Comparison of ENCODE assay signal across 15 cellular contexts in the genomic region with DNA sequence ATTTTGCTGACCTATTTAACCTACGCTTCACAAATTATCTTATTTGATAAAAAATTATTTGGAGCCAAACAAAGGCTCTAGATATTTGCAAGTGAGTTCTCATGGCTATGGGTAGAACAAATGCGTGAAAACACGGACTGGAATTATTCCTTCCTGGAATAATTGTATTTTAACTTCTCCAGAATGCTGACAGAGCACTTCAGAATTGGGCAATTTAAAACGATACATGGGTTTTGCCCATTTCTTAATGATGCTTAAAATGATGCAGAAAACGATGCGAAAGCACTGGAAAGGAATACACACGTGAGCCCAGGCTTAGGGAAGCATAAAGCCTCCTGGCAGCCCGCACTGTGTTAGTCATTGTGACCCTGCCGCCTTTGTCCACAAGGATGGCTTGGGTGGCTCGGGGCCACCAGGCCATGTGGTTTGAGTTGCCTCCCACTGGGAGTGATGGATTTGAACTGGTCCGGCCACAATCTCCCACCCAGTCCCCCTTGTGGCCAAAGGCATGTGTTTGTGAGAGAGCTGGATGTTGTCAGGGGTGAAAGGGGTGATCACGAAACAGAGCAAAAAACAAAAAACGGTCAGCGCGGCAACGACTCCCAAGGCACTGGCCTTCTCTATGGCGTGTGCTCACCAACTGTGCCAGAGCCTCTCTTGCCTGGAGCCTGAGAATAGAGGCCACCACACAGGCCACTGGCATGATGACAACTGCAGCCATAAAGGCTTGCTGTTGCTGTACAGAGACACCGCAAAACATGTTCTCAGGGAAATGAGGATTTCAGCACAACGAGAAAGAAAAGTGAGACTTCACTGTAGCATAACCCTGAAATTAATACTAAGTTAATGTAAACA.
DNase-seq lines count a peak whose midpoint lies in the region; ATAC-seq, FAIRE-seq and TF ChIP-seq lines count a peak whose summit lies in the region.
"Had no signal": no experiment of that assay in that cellular context is flagged by ENCODE, and none has a peak within 500 bp of the region (broad histone marks: within the 10 kb centered on the region; RNA-seq: fewer than 3 reads in every experiment).

No MANE protein-coding gene starts in this region.

- no peaks in the 10 kb centered on the region for H3K36me3 ChIP-seq in ovary
- H3K36me3 ChIP-seq: heart right ventricle had no signal

- H3K9me3 ChIP-seq in A549 (no peaks in the 10 kb centered on the region), ovary (no peaks in the 10 kb centered on the region)
- H3K9me3 ChIP-seq: heart right ventricle had no signal

- TF ChIP-seq CTCF in A549 (IDR thresholded peaks at IDR 0.05) (no peak), ovary (IDR thresholded peaks at IDR 0.05) (peak; percentile 35 to 59 (median 54))

- TF ChIP-seq POLR2A in A549 (IDR thresholded peaks at IDR 0.05; ENCODE audit: low read length) (no peak; the same call in 1 of the 2 replicates), ovary (IDR thresholded peaks at IDR 0.05) (peak; percentile 30)

- 32% methylated on average over 19 of the region's 19 CpGs for WGBS in A549 (ENCODE audit: missing lambda C conversion rate)
- WGBS in ovary, 3 donors: 21 to 32% (median 23%) methylated on average over 19 of the region's 19 CpGs

- TF ChIP-seq EP300 in A549 (IDR thresholded peaks at IDR 0.05): no peak
- TF ChIP-seq EP300 in ovary (IDR thresholded peaks at IDR 0.05): no peak

- peak in 1 of 2 experiments; percentile 59; a peak in 4 of 6 replicates for ATAC-seq in A549
- no peak for ATAC-seq in GM18873 (IDR thresholded peaks at IDR 0.05; ENCODE audit: low FRiP score, unreplicated experiment)
- ATAC-seq: effector memory CD8-positive, alpha-beta T cell; GM12878 had no signal

- H3K4me1 ChIP-seq in A549 (no peaks in the 10 kb centered on the region), ovary (ENCODE audit: insufficient read depth) (peaks cover 24% of the 10 kb centered on the region)
- H3K4me1 ChIP-seq: heart right ventricle had no signal

- H3K4me3 ChIP-seq in A549: no peak overlapping the region
- no peak overlapping the region for H3K4me3 ChIP-seq in ovary
- H3K4me3 ChIP-seq: GM12878, heart right ventricle had no signal

- TF ChIP-seq RAD21 in A549 (conservative IDR thresholded peaks at IDR 0.05 in 1 of 2, IDR thresholded peaks at IDR 0.05 in 1 of 2): no peak

- FAIRE-seq in A549 (lab: Jason Lieb, UNC): no peak
- FAIRE-seq: GM12878 had no signal

- DNase-seq in A549 (ENCODE audit: low read depth in 1 of 2, low spot score in 1 of 2) (no peak), SK-MEL-5 (ENCODE audit: low read depth, low spot score) (peak; percentile 22), globus pallidus (ENCODE audit: low spot score) (peak; percentile 47), ovary (peak; percentile 70 to 88 (median 80)), KBM-7 (no peak), GM03348 (ENCODE audit: low spot score) (no peak), NCI-H69 (lab: John Stamatoyannopoulos, UW) (no peak)
- DNase-seq: ACHN; effector memory CD8-positive, alpha-beta T cell; Karpas-422; OCI-M1; retina had no signal

- intact Hi-C loops in ovary (cut with DNase I): loop anchor here in 2 of 4 donors (10.0 kb wide), 2 partner anchors 79 to 219 kb away; no protein-coding TSS in a partner anchor

- H3K27ac ChIP-seq in A549: no peak overlapping the region
- peak overlapping the region in 1 of 2 donors; percentile 80 for H3K27ac ChIP-seq in ovary
- H3K27ac ChIP-seq: heart right ventricle had no signal

- H3K27me3 ChIP-seq in ovary: no peaks in the 10 kb centered on the region

- POLR2A ChIA-PET in A549 (lab: Yijun Ruan, JAX): no interaction called here

- in situ Hi-C loops in SK-MEL-5 (cut with HindIII; ENCODE audit: low pct_unique_long_range_greater_than_20kb, low sequenced_read_pairs) (no loop called here), KBM-7 (cut with MboI; ENCODE audit: low pct_unique_long_range_greater_than_20kb, low sequenced_read_pairs) (no loop called here)

- CTCF ChIA-PET in A549 (lab: Yijun Ruan, JAX): no interaction called here

- no peak overlapping the region for H3K4me2 ChIP-seq in A549

TF ChIP-seq in A549, 52 proteins besides CTCF, POLR2A, EP300 and RAD21:
- TF ChIP-seq, protein P1, sequence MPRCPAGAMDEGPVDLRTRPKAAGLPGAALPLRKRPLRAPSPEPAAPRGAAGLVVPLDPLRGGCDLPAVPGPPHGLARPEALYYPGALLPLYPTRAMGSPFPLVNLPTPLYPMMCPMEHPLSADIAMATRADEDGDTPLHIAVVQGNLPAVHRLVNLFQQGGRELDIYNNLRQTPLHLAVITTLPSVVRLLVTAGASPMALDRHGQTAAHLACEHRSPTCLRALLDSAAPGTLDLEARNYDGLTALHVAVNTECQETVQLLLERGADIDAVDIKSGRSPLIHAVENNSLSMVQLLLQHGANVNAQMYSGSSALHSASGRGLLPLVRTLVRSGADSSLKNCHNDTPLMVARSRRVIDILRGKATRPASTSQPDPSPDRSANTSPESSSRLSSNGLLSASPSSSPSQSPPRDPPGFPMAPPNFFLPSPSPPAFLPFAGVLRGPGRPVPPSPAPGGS (IDR thresholded peaks at IDR 0.05): no peak
- TF ChIP-seq BHLHE40 (IDR thresholded peaks at IDR 0.05; ENCODE audit: low read depth, low read length) (no peak), NR3C1 (IDR thresholded peaks at IDR 0.05) (no peak), EHMT2 (IDR thresholded peaks at IDR 0.05; ENCODE audit: low read depth) (no peak), MAFK (IDR thresholded peaks at IDR 0.05; ENCODE audit: partially characterized antibody) (peak; percentile 61), FOXS1 (CRISPR knock-in tag; IDR thresholded peaks at IDR 0.05) (no peak)

Comparison
In these comparisons a context has a peak if more than half of its experiments do, and no peak if none do; other contexts are left out.
1. DNase-seq: peak in SK-MEL-5 (single experiment), globus pallidus (single experiment) and ovary (5 of 5); none in A549 (0 of 2), KBM-7 (single experiment), GM03348 (single experiment) and NCI-H69 (single experiment).